In genomic region chr4:15006416-15007024, GRCh38 we compare ENCODE assay signal across 8 cellular contexts. TPM values are rescaled to one million over a fixed set of nuclear protein-coding genes. Genes with fewer than 3 reads are reported as not detected.
DNase-seq lines count a peak whose midpoint lies in the region; ATAC-seq and TF ChIP-seq lines count a peak whose summit lies in the region.

No MANE protein-coding gene starts in this region.

- POLR2A ChIA-PET in T-cell (lab: Charles Lee): interaction anchor here in 1 of 2 donors (0.5 kb wide), 1 partner anchor 629 kb away, joined by 6 read pairs; no protein-coding TSS in a partner anchor

- peaks cover 0 to 60% (median 29%) of the 10 kb centered on the region in 4 donors for H3K4me1 ChIP-seq in tibial artery

- H3K36me3 Mint-ChIP-seq in activated naive CD4-positive, alpha-beta T cell treated with anti-CD3 and anti-CD28 coated beads, Interleukin-2, amount 50 U/mL, for 24 hours: peaks cover 6% of the 10 kb centered on the region
- H3K36me3 Mint-ChIP-seq in T-cell: peaks cover 22% of the 10 kb centered on the region

- ATAC-seq in T-cell (replicated peaks in 1 of 4): no peak
- no peak for ATAC-seq in HG03342 (IDR thresholded peaks at IDR 0.05; ENCODE audit: unreplicated experiment)

- no peaks in the 10 kb centered on the region for H3K9me3 Mint-ChIP-seq in activated naive CD4-positive, alpha-beta T cell treated with anti-CD3 and anti-CD28 coated beads, Interleukin-2, amount 50 U/mL, for 24 hours
- no peaks in the 10 kb centered on the region for H3K9me3 Mint-ChIP-seq in T-cell

- no peaks in the 10 kb centered on the region for H3K27me3 ChIP-seq in tibial artery

- peak; percentile 23 for TF ChIP-seq CTCF in foreskin fibroblast (IDR thresholded peaks at IDR 0.05; ENCODE audit: low read depth, low read length)
- peak in 1 of 2 experiments; percentile 11 for TF ChIP-seq CTCF in tibial artery (IDR thresholded peaks at IDR 0.05)

- H3K27me3 Mint-ChIP-seq in activated naive CD4-positive, alpha-beta T cell treated with anti-CD3 and anti-CD28 coated beads, Interleukin-2, amount 50 U/mL, for 24 hours: no peaks in the 10 kb centered on the region
- H3K27me3 Mint-ChIP-seq in T-cell: no peaks in the 10 kb centered on the region

- CTCF ChIA-PET in T-cell (lab: Charles Lee): interaction anchor here (0.6 to 1.2 kb wide), 4 partner anchors 18 to 951 kb away, joined by 3 to 4 read pairs (median 4); no protein-coding TSS in a partner anchor

- DNase-seq in activated naive CD4-positive, alpha-beta T cell (lab: John Stamatoyannopoulos, UW): no peak
- DNase-seq in T-cell (no peak), foreskin fibroblast (peak in 1 of 2 donors; percentile 46), tibial artery (no peak), putamen (ENCODE audit: low spot score) (no peak)
- no peak for DNase-seq in activated CD4-positive, alpha-beta T cell treated with anti-CD3 and anti-CD28 coated beads for 48 hours

- peaks cover 0 to 5% (median 3%) of the 10 kb centered on the region in 3 donors for H3K36me3 ChIP-seq in tibial artery

- H3K27ac ChIP-seq in tibial artery: peak overlapping the region; percentile 99 to 100

- H3K9me3 ChIP-seq in tibial artery: no peaks in the 10 kb centered on the region

- H3K27ac Mint-ChIP-seq in activated naive CD4-positive, alpha-beta T cell treated with anti-CD3 and anti-CD28 coated beads, Interleukin-2, amount 50 U/mL, for 24 hours: no peak overlapping the region
- H3K27ac Mint-ChIP-seq in T-cell: no peak overlapping the region

- intact Hi-C loops in tibial artery (cut with DNase I; ENCODE audit: low total_unique reads): loop anchor here (10.0 kb wide), 2 partner anchors 152 to 418 kb away; partner anchors contain the start of gene C1QTNF7

- peaks cover 37% of the 10 kb centered on the region for H3K4me1 Mint-ChIP-seq in activated naive CD4-positive, alpha-beta T cell treated with anti-CD3 and anti-CD28 coated beads, Interleukin-2, amount 50 U/mL, for 24 hours
- H3K4me1 Mint-ChIP-seq in T-cell: peaks cover 30 to 36% (median 33%) of the 10 kb centered on the region in 3 donors

- peak overlapping the region; percentile 42 for H3K4me3 Mint-ChIP-seq in activated naive CD4-positive, alpha-beta T cell treated with anti-CD3 and anti-CD28 coated beads, Interleukin-2, amount 50 U/mL, for 24 hours
- peak overlapping the region; percentile 54 to 93 (median 58) for H3K4me3 Mint-ChIP-seq in T-cell

- H3K4me3 ChIP-seq in foreskin fibroblast (ENCODE audit: low read depth in 1 of 2, low read length in 2 of 2) (peak overlapping the region; percentile 79 to 81), tibial artery (peak overlapping the region; percentile 93 to 95)

RNA-seq across cellular contexts. Expression of gene CPEB2, which starts 4.2 kb away (rescaled TPM):
- 10 to 100 TPM; 14.8 to 32.3 (median 16.2) TPM for total RNA-seq in T-cell
